ENCODE assay signal across 1 cellular context in genomic region chr1:36408479-36408878, GRCh38.
TF ChIP-seq lines count a peak whose summit lies in the region.

No MANE protein-coding gene starts in this region.

TF ChIP-seq in IMR-90, 13 proteins besides CTCF, POLR2A, EP300 and RAD21:
- TF ChIP-seq SMC3 (IDR thresholded peaks at IDR 0.05; ENCODE audit: low read depth, low read length) (no peak), MAFK (IDR thresholded peaks at IDR 0.05; ENCODE audit: low read depth, low read length) (no peak), FOS (IDR thresholded peaks at IDR 0.05; ENCODE audit: low read depth, low read length) (0 out of 2 replicates have a peak, but pooled peaks have one; percentile 25), RFX5 (IDR thresholded peaks at IDR 0.05; ENCODE audit: low read depth, low read length) (no peak), CEBPB (IDR thresholded peaks at IDR 0.05; ENCODE audit: low read depth, low read length) (no peak), RCOR1 (IDR thresholded peaks at IDR 0.05; ENCODE audit: insufficient replicate concordance, low read length) (no peak)
TF ChIP-seq in IMR-90: peak in this region for 1.
